1 cellular context compared by ENCODE assay signal in genomic region chr16:50679266-50679665, GRCh38.
TF ChIP-seq lines count a peak whose summit lies in the region.

No MANE protein-coding gene starts in this region.

TF ChIP-seq in WTC11, 78 proteins besides CTCF, POLR2A, EP300 and RAD21:
- TF ChIP-seq NR2C2 (CRISPR knock-in tag; IDR thresholded peaks at IDR 0.05) (no peak), MLX (CRISPR knock-in tag; IDR thresholded peaks at IDR 0.05) (no peak), ZMAT4 (CRISPR knock-in tag; IDR thresholded peaks at IDR 0.05) (no peak), HMGXB4 (CRISPR knock-in tag; IDR thresholded peaks at IDR 0.05) (no peak), FOXP4 (CRISPR knock-in tag; IDR thresholded peaks at IDR 0.05) (no peak), ZNF532 (CRISPR knock-in tag; IDR thresholded peaks at IDR 0.05; ENCODE audit: borderline replicate concordance) (no peak), GABPB1 (CRISPR knock-in tag; IDR thresholded peaks at IDR 0.05) (no peak), NR1H2 (CRISPR knock-in tag; IDR thresholded peaks at IDR 0.05) (no peak), SP1 (CRISPR knock-in tag; conservative IDR thresholded peaks at IDR 0.05) (no peak), PREB (CRISPR knock-in tag; IDR thresholded peaks at IDR 0.05; ENCODE audit: borderline replicate concordance) (no peak), ZBTB43 (CRISPR knock-in tag; IDR thresholded peaks at IDR 0.05) (no peak), ERG (CRISPR knock-in tag; IDR thresholded peaks at IDR 0.05) (no peak), AFF4 (CRISPR knock-in tag; IDR thresholded peaks at IDR 0.05; ENCODE audit: borderline replicate concordance) (no peak), CDX4 (CRISPR knock-in tag; IDR thresholded peaks at IDR 0.05; ENCODE audit: borderline replicate concordance) (no peak), ZNF423 (CRISPR knock-in tag; IDR thresholded peaks at IDR 0.05) (no peak), SMAD4 (CRISPR knock-in tag; IDR thresholded peaks at IDR 0.05) (no peak), ZNF671 (CRISPR knock-in tag; IDR thresholded peaks at IDR 0.05) (no peak), ARID4B (CRISPR knock-in tag; IDR thresholded peaks at IDR 0.05; ENCODE audit: borderline replicate concordance) (no peak), ZNF138 (CRISPR knock-in tag; conservative IDR thresholded peaks at IDR 0.05) (no peak)
